In genomic region chr2:89855749-89856148, GRCh38 we compare ENCODE assay signal across 7 cellular contexts.
DNase-seq lines count a peak whose midpoint lies in the region; ATAC-seq, FAIRE-seq and TF ChIP-seq lines count a peak whose summit lies in the region.
"Not testable (repeated sequence)": the region's sequence is repeated elsewhere in the genome, so short reads cannot be mapped to it uniquely, and the experiment has no call there.

No MANE protein-coding gene starts in this region.

- intact Hi-C loops in GM12878 (cut with micrococcal nuclease; ENCODE audit: unreplicated experiment) = not testable (repeated sequence)

- not testable (repeated sequence) for H3K36me3 ChIP-seq in GM12878 (ENCODE audit: control insufficient read depth in 2 of 2, insufficient read depth in 2 of 2, low read length in 1 of 2)

- not testable (repeated sequence) for TF ChIP-seq EP300 in GM12878 (IDR thresholded peaks at IDR 0.05; ENCODE audit: borderline replicate concordance in 1 of 2, control insufficient read depth in 1 of 2, low read depth in 2 of 2, low read length in 2 of 2)

- CTCF ChIA-PET in GM12878 (lab: Yijun Ruan, JAX) = not testable (repeated sequence)

- H3K9me3 ChIP-seq in GM12878 (replicated peaks; ENCODE audit: control insufficient read depth, insufficient read depth, low read length) = not testable (repeated sequence)

- ATAC-seq in HG03432 (IDR thresholded peaks at IDR 0.05; ENCODE audit: unreplicated experiment) (peak; percentile 30), GM12878 (peak; percentile 27; the same call in 1 of the 3 replicates)

- RAD21 ChIA-PET in GM12878 (lab: Charles Lee; ENCODE audit: unreplicated experiment) = not testable (repeated sequence)

- not testable (repeated sequence) for H3K27ac ChIP-seq in GM12878 (ENCODE audit: control insufficient read depth, insufficient read depth)

- H3K79me2 ChIP-seq in GM12878 (ENCODE audit: control insufficient read depth, insufficient read depth, low read length) = not testable (repeated sequence)

- WGBS in GM12878 (ENCODE audit: insufficient coverage, insufficient replicate concordance, low lambda C conversion rate, missing lambda C conversion rate) = no CpG with 5 or more reads among the region's 3 CpGs

- not testable (repeated sequence) for H3K9ac ChIP-seq in GM12878 (ENCODE audit: control insufficient read depth, insufficient read depth, low read length)

- not testable (repeated sequence) for DNase-seq in D721Med (ENCODE audit: insufficient read length, low spot score); GM12891 (ENCODE audit: insufficient read length, low spot score); NB4 (ENCODE audit: low read depth); GM12878 (ENCODE audit: low read depth, low spot score); fibroblast of mammary gland (ENCODE audit: low read depth)

- not testable (repeated sequence) for H4K20me1 ChIP-seq in GM12878 (ENCODE audit: control insufficient read depth, insufficient read depth)

- BruUV-seq in GM12878 (replicated peaks; lab: Mats Ljungman, UMichigan) = not testable (repeated sequence)

- SMC1A ChIA-PET in GM12878 (lab: Charles Lee; ENCODE audit: uncharacterized antibody, unreplicated experiment) = not testable (repeated sequence)

- not testable (repeated sequence) for TF ChIP-seq POLR2A in GM12891 (IDR thresholded peaks at IDR 0.05; ENCODE audit: low read depth, low read length); NB4 (IDR thresholded peaks at IDR 0.05; ENCODE audit: extremely low read depth, insufficient read length); GM12878 (IDR thresholded peaks at IDR 0.05; ENCODE audit: low read depth, low read length)

- peak; percentile 65 for FAIRE-seq in A204.1 (lab: Jason Lieb, UNC)
- not testable (repeated sequence) for FAIRE-seq in D721Med (lab: Jason Lieb, UNC)
- FAIRE-seq in GM12891 (lab: Jason Lieb, UNC) = peak; percentile 64
- FAIRE-seq in GM12878 (lab: Jason Lieb, UNC) = peak; percentile 94

- not testable (repeated sequence) for H2AFZ ChIP-seq in GM12878 (ENCODE audit: control insufficient read depth, low read depth, low read length)

- H3K4me2 ChIP-seq in GM12878 (ENCODE audit: control insufficient read depth, insufficient read depth) = not testable (repeated sequence)

- H3K4me1 ChIP-seq in GM12878 (ENCODE audit: control insufficient read depth, insufficient read depth, low read length) = not testable (repeated sequence)

- peak; percentile 12 for TF ChIP-seq CTCF in D721Med (IDR thresholded peaks at IDR 0.05; ENCODE audit: insufficient read depth, missing control alignments)
- peak; percentile 15 for TF ChIP-seq CTCF in NB4 (IDR thresholded peaks at IDR 0.05; ENCODE audit: low read depth, low read length)
- TF ChIP-seq CTCF in GM12878 (IDR thresholded peaks at IDR 0.05 in 2 of 3, conservative IDR thresholded peaks at IDR 0.05 in 1 of 3; ENCODE audit: control insufficient read depth in 2 of 3, extremely low read depth in 1 of 3, insufficient read depth in 1 of 3, low read depth in 3 of 3, low read length in 3 of 3) = 0 out of 6 replicates have a peak, but pooled peaks of 1 of the 3 experiments have one; percentile 6
- TF ChIP-seq CTCF in fibroblast of mammary gland (conservative IDR thresholded peaks at IDR 0.05; ENCODE audit: control insufficient read depth, insufficient read depth, low read depth, low read length) = peak; percentile 11

- peak; percentile 25; the same call in 1 of the 2 replicates for TF ChIP-seq RAD21 in GM12878 (IDR thresholded peaks at IDR 0.05; ENCODE audit: insufficient read depth, low read depth, low read length)

- POLR2A ChIA-PET in GM12878 (lab: Charles Lee) = not testable (repeated sequence)

- not testable (repeated sequence) for H3K27me3 ChIP-seq in GM12878 (replicated peaks in 1 of 2; ENCODE audit: control insufficient read depth in 2 of 2, insufficient read depth in 2 of 2, low read length in 1 of 2)

- in situ Hi-C loops in GM12878 (cut with MboI) = not testable (repeated sequence)

- not testable (repeated sequence) for H3K4me3 ChIP-seq in NB4 (ENCODE audit: low read depth, low read length); GM12878; fibroblast of mammary gland (ENCODE audit: control insufficient read depth, low read depth, low read length)
